ENCODE assay signal across 8 cellular contexts in the genomic region with DNA sequence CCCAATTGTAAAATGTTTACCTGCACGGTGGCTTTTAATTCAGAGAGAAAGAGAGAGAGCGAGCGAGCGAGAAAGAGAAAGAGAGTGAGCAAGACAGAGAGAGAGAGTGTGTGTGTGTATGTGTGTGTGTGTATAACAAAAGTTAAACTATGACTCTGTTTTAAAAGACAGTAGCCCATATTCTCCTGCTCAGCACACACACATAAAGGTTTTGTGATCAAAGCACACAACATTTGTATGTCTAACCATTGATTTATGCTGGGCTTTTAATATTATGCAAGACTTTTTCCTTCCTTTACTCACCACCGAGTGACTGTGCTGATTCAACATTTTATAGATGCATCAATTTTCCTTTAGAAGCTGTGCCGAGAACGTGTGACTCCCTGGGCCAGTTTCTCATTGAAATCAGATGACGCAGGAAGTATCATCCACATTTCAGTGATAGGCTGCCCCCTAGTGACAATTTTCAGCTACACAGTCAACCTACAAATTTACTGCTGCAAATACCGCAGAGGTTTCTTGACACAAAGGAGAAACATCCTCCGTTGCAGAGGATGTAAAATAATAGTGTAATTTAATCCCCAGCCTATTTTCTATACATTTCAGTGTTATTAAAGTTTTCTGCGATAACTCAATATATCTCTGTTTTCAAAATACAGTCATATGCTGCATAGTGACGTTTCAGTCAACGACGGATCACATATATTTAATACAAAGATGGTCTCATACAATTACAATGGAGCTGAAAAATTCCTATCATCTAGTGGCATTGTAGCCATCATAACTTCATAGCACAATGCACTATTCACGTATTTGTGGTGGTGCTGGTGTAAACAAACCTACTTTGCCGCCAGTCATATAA.
DNase-seq lines count a peak whose midpoint lies in the region; ATAC-seq, FAIRE-seq and TF ChIP-seq lines count a peak whose summit lies in the region.

No MANE protein-coding gene starts in this region.

- H3K4me1 Mint-ChIP-seq in brain = peaks cover 20% of the 10 kb centered on the region
- peaks cover 5 to 12% of the 10 kb centered on the region in 2 donors for H3K4me1 Mint-ChIP-seq in immature natural killer cell

- peak overlapping the region; percentile 50 for H3K4me2 ChIP-seq in A549

- intact Hi-C loops in spleen (cut with DNase I; ENCODE audit: low total_unique reads) = loop anchor here (10.0 kb wide), 3 partner anchors 670 to 890 kb away; no protein-coding TSS in a partner anchor

- H3K27ac ChIP-seq in A549 (peak overlapping the region; percentile 9 to 73; a peak in 4 of 6 replicates), spleen (no peak overlapping the region)

- H3K27me3 ChIP-seq in spleen (replicated peaks in 1 of 7) = no peaks in the 10 kb centered on the region

- H3K9me3 Mint-ChIP-seq in brain (peaks cover 0 to 3% (median 0%) of the 10 kb centered on the region in 5 experiments), immature natural killer cell (peaks cover 0 to 2% (median 0%) of the 10 kb centered on the region in 6 donors)

- H3K4me1 ChIP-seq in A549 = peaks cover 3% of the 10 kb centered on the region; the same call in 1 of the 3 replicates
- H3K4me1 ChIP-seq in spleen = peaks cover 0 to 13% (median 8%) of the 10 kb centered on the region in 6 donors

- ATAC-seq in A549 = peak; percentile 92 to 97
- peak; percentile 75 for ATAC-seq in GM18508 (IDR thresholded peaks at IDR 0.05; ENCODE audit: insufficient read depth, unreplicated experiment)
- ATAC-seq in HG02981 (IDR thresholded peaks at IDR 0.05; ENCODE audit: unreplicated experiment) = peak; percentile 93

- H3K9me3 ChIP-seq in A549 (no peaks in the 10 kb centered on the region), spleen (no peaks in the 10 kb centered on the region)

- TF ChIP-seq CTCF in A549 (IDR thresholded peaks at IDR 0.05) (peak; percentile 89), brain (conservative IDR thresholded peaks at IDR 0.05) (peak; percentile 88), spleen (IDR thresholded peaks at IDR 0.05 in 8 of 11, conservative IDR thresholded peaks at IDR 0.05 in 3 of 11) (peak; percentile 63 to 90 (median 81))

- 52% methylated on average over 16 of the region's 16 CpGs for WGBS in A549 (ENCODE audit: missing lambda C conversion rate)
- WGBS in spleen, 5 donors = 48 to 51% (median 49%) methylated on average over 16 of the region's 16 CpGs

- no peak for TF ChIP-seq EP300 in A549 (IDR thresholded peaks at IDR 0.05)

- H3K4me3 ChIP-seq in A549 = no peak overlapping the region
- H3K4me3 ChIP-seq in spleen = no peak overlapping the region

- peaks cover 6% of the 10 kb centered on the region for H3K27me3 Mint-ChIP-seq in brain
- H3K27me3 Mint-ChIP-seq in immature natural killer cell (ENCODE audit: low read depth in 3 of 3) = peaks cover 0 to 3% (median 0%) of the 10 kb centered on the region in 3 donors

- DNase-seq in A549 (ENCODE audit: low read depth in 1 of 2, low spot score in 1 of 2) (peak; percentile 40 to 79), NCI-H2081 treated with DMSO at 0.1 percent for 48 hours (lab: John Stamatoyannopoulos, UW) (peak; percentile 12), immature natural killer cell (peak; percentile 61 to 75 (median 65)), spleen (no peak)

- peak overlapping the region in 3 of 5 experiments; percentile 8 to 55 (median 11) for H3K27ac Mint-ChIP-seq in brain
- no peak overlapping the region for H3K27ac Mint-ChIP-seq in immature natural killer cell

- FAIRE-seq in A549 (lab: Jason Lieb, UNC) (peak; percentile 28), TTC549 (lab: Jason Lieb, UNC) (peak; percentile 94)

- H3K36me3 Mint-ChIP-seq in brain = no peaks in the 10 kb centered on the region
- no peaks in the 10 kb centered on the region for H3K36me3 Mint-ChIP-seq in immature natural killer cell

- TF ChIP-seq RAD21 in A549 (conservative IDR thresholded peaks at IDR 0.05 in 1 of 2, IDR thresholded peaks at IDR 0.05 in 1 of 2) = peak; percentile 93 to 96

- no peak for TF ChIP-seq POLR2A in A549 (IDR thresholded peaks at IDR 0.05; ENCODE audit: low read length)
- no peak for TF ChIP-seq POLR2A in spleen (IDR thresholded peaks at IDR 0.05)

- no peaks in the 10 kb centered on the region for H3K36me3 ChIP-seq in spleen

- H3K4me3 Mint-ChIP-seq in brain (peak overlapping the region; percentile 7 to 41 (median 13)), immature natural killer cell (peak overlapping the region in 2 of 5 donors; percentile 6 to 23)

- CTCF ChIA-PET in A549 (lab: Yijun Ruan, JAX) = interaction anchor here (0.7 to 4.3 kb wide), 61 partner anchors 9 to 1277 kb away, joined by 3 to 33 read pairs (median 4); no protein-coding TSS in a partner anchor

- POLR2A ChIA-PET in A549 (lab: Yijun Ruan, JAX) = interaction anchor here (0.9 kb wide), 1 partner anchor 724 kb away, joined by 3 read pairs; no protein-coding TSS in a partner anchor

TF ChIP-seq in A549, 52 proteins besides CTCF, POLR2A, EP300 and RAD21:
- TF ChIP-seq SMC3 (IDR thresholded peaks at IDR 0.05) (peak; percentile 91), RCOR1 (IDR thresholded peaks at IDR 0.05; ENCODE audit: low read depth, low read length) (no peak), SREBF2 (IDR thresholded peaks at IDR 0.05) (no peak), KDM1A (IDR thresholded peaks at IDR 0.05; ENCODE audit: low read depth) (no peak), TFCP2L1 (CRISPR knock-in tag; IDR thresholded peaks at IDR 0.05) (no peak), NPAS2 (CRISPR knock-in tag; IDR thresholded peaks at IDR 0.05; ENCODE audit: borderline replicate concordance) (no peak), FOXS1 (CRISPR knock-in tag; IDR thresholded peaks at IDR 0.05) (no peak), MAFK (IDR thresholded peaks at IDR 0.05; ENCODE audit: partially characterized antibody) (peak; percentile 94), NR3C1 (IDR thresholded peaks at IDR 0.05) (no peak), HDAC2 (IDR thresholded peaks at IDR 0.05) (no peak)
- TF ChIP-seq, protein P1, sequence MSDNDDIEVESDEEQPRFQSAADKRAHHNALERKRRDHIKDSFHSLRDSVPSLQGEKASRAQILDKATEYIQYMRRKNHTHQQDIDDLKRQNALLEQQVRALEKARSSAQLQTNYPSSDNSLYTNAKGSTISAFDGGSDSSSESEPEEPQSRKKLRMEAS (IDR thresholded peaks at IDR 0.05) = no peak
- TF ChIP-seq, protein P2, sequence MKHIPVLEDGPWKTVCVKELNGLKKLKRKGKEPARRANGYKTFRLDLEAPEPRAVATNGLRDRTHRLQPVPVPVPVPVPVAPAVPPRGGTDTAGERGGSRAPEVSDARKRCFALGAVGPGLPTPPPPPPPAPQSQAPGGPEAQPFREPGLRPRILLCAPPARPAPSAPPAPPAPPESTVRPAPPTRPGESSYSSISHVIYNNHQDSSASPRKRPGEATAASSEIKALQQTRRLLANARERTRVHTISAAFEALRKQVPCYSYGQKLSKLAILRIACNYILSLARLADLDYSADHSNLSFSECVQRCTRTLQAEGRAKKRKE (CRISPR knock-in tag; IDR thresholded peaks at IDR 0.05; ENCODE audit: low read depth) = no peak
- TF ChIP-seq, protein P3, sequence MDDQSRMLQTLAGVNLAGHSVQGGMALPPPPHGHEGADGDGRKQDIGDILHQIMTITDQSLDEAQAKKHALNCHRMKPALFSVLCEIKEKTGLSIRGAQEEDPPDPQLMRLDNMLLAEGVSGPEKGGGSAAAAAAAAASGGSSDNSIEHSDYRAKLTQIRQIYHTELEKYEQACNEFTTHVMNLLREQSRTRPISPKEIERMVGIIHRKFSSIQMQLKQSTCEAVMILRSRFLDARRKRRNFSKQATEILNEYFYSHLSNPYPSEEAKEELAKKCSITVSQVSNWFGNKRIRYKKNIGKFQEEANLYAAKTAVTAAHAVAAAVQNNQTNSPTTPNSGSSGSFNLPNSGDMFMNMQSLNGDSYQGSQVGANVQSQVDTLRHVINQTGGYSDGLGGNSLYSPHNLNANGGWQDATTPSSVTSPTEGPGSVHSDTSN (IDR thresholded peaks at IDR 0.05) = no peak

Comparison
In these comparisons a context has a peak if more than half of its experiments do, and no peak if none do; other contexts are left out.
1. H3K27ac ChIP-seq: peak in A549 (2 of 2); none in spleen (0 of 8).
2. H3K27ac Mint-ChIP-seq: peak in brain (3 of 5); none in immature natural killer cell (0 of 6).
3. Peak in every context shown above with its lines, with median percentiles within 50 percentile points of each other: ATAC-seq and CTCF ChIP-seq.